In genomic region chr16:50826797-50827316, GRCh38 we compare ENCODE assay signal across 24 cellular contexts.
"Had no signal": no experiment of that assay in that cellular context is flagged by ENCODE, and none has a peak within 500 bp of the region (broad histone marks: within the 10 kb centered on the region; RNA-seq: fewer than 3 reads in every experiment).

No MANE protein-coding gene starts in this region.

- FAIRE-seq: endothelial cell of umbilical vein had no signal

- H3K4me1 ChIP-seq: esophagus muscularis mucosa, foreskin keratinocyte, gastroesophageal sphincter, heart left ventricle, left ventricle myocardium inferior, lower lobe of right lung had no signal

- DNase-seq: dermis blood vessel endothelial cell; dorsolateral prefrontal cortex; effector CD4-positive, alpha-beta T cell; effector memory CD4-positive, alpha-beta T cell; foreskin keratinocyte; heart left ventricle; hypothalamus; immature natural killer cell; islet precursor cell; kidney; kidney glomerular epithelial cell; left colon; left ventricle myocardium inferior; lower lobe of right lung; mesenchymal stem cell; mucosa of descending colon; naive B cell; naive thymus-derived CD8-positive, alpha-beta T cell had no signal

- H2AFZ ChIP-seq: hepatocyte had no signal

- H3K4me2 ChIP-seq: hepatocyte had no signal

- H3K27ac ChIP-seq: coronary artery, dorsolateral prefrontal cortex, esophagus muscularis mucosa, foreskin keratinocyte, gastroesophageal sphincter, heart left ventricle, hepatocyte, left ventricle myocardium inferior, lower lobe of right lung had no signal

- H3K36me3 ChIP-seq: esophagus muscularis mucosa, gastroesophageal sphincter, heart left ventricle, left ventricle myocardium inferior, lower lobe of right lung had no signal

- H3K27me3 ChIP-seq: dorsolateral prefrontal cortex, esophagus muscularis mucosa, gastroesophageal sphincter, heart left ventricle, hepatocyte had no signal

- H3K9me3 ChIP-seq: esophagus muscularis mucosa, gastroesophageal sphincter, lower lobe of right lung, mucosa of descending colon had no signal

- H3K79me2 ChIP-seq: hepatocyte had no signal

- H3K4me3 ChIP-seq: coronary artery, dorsolateral prefrontal cortex, esophagus muscularis mucosa, gastroesophageal sphincter, heart left ventricle, hepatocyte, left ventricle myocardium inferior, lower lobe of right lung, mucosa of descending colon had no signal

- ATAC-seq: foreskin keratinocyte; gastroesophageal sphincter; heart left ventricle; left colon; left lobe of liver; lower lobe of right lung; mucosa of descending colon; naive thymus-derived CD8-positive, alpha-beta T cell had no signal
